In genomic region chr2:109110185-109110584, GRCh38 we compare ENCODE assay signal across 9 cellular contexts.
"Had no signal": no experiment of that assay in that cellular context is flagged by ENCODE, and none has a peak within 500 bp of the region (broad histone marks: within the 10 kb centered on the region; RNA-seq: fewer than 3 reads in every experiment).

No MANE protein-coding gene starts in this region.

- DNase-seq: activated CD4-positive, alpha-beta T cell treated with anti-CD3 and anti-CD28 coated beads for 36 hours; activated CD4-positive, alpha-beta T cell treated with anti-CD3 and anti-CD28 coated beads, Interleukin-2, amount 50 U/mL, for 48 hours; effector CD4-positive, alpha-beta T cell; gastrocnemius medialis; left ventricle myocardium inferior; occipital lobe; stimulated activated CD8-positive, alpha-beta memory T cell treated with anti-CD3 and anti-CD28 coated beads, Interleukin-4, amount 100 ng/mL, for 48 hours; stimulated activated naive CD4-positive, alpha-beta T cell; upper lobe of right lung had no signal
